In genomic region chr11:117538256-117538655, GRCh38 we compare ENCODE assay signal across 14 cellular contexts.
DNase-seq lines count a peak whose midpoint lies in the region; ATAC-seq and TF ChIP-seq lines count a peak whose summit lies in the region.
"Had no signal": no experiment of that assay in that cellular context is flagged by ENCODE, and none has a peak within 500 bp of the region (broad histone marks: within the 10 kb centered on the region; RNA-seq: fewer than 3 reads in every experiment).

No MANE protein-coding gene starts in this region.

- ATAC-seq in HG03135 (IDR thresholded peaks at IDR 0.05; ENCODE audit: unreplicated experiment) (no peak), GM21737 (IDR thresholded peaks at IDR 0.05; ENCODE audit: unreplicated experiment) (no peak), GM21390 (IDR thresholded peaks at IDR 0.05; ENCODE audit: unreplicated experiment) (no peak)

- no peaks in the 10 kb centered on the region for H3K9me2 ChIP-seq in hepatocyte (replicated peaks; ENCODE audit: insufficient read depth)

- 77% methylated on average over 7 of the region's 7 CpGs for WGBS in hepatocyte (ENCODE audit: low lambda C conversion rate, missing lambda C conversion rate)

- H2AFZ ChIP-seq in hepatocyte, result no peak overlapping the region
- H2AFZ ChIP-seq in osteoblast (ENCODE audit: low read length), result no peak overlapping the region

- no peaks in the 10 kb centered on the region for H3K9me3 ChIP-seq in hepatocyte (ENCODE audit: low read depth)
- H3K9me3 ChIP-seq in osteoblast (ENCODE audit: low read depth, low read length), result no peaks in the 10 kb centered on the region

- H3K4me1 ChIP-seq in hepatocyte (ENCODE audit: insufficient read depth), result peaks cover 3% of the 10 kb centered on the region
- no peaks in the 10 kb centered on the region for H3K4me1 ChIP-seq in osteoblast (ENCODE audit: insufficient read depth, low read length)

- TF ChIP-seq CTCF in hepatocyte (IDR thresholded peaks at IDR 0.05; ENCODE audit: poor library complexity), result no peak
- no peak for TF ChIP-seq CTCF in osteoblast (IDR thresholded peaks at IDR 0.05; ENCODE audit: extremely low read depth, low read depth, low read length)

- no peak overlapping the region for H3K4me2 ChIP-seq in hepatocyte
- H3K4me2 ChIP-seq in osteoblast (ENCODE audit: insufficient read depth, low read length), result no peak overlapping the region

- H3K27me3 ChIP-seq in hepatocyte, result no peaks in the 10 kb centered on the region
- peaks cover 4% of the 10 kb centered on the region for H3K27me3 ChIP-seq in osteoblast (ENCODE audit: insufficient read depth, low read length)

- no peak overlapping the region for H3K4me3 ChIP-seq in hepatocyte
- no peak overlapping the region for H3K4me3 ChIP-seq in osteoblast (ENCODE audit: insufficient read depth, low read length)

- H3K27ac ChIP-seq in hepatocyte, result peak overlapping the region; percentile 37
- H3K27ac ChIP-seq in osteoblast (ENCODE audit: low read depth, low read length), result no peak overlapping the region

- DNase-seq in NCI-H2227 (lab: John Stamatoyannopoulos, UW; ENCODE audit: unreplicated experiment), result peak; percentile 6
- DNase-seq in NCI-H2227 treated with DMSO at 0.1 percent for 48 hours (lab: John Stamatoyannopoulos, UW), result no peak
- no peak for DNase-seq in hepatocyte (ENCODE audit: low spot score)
- DNase-seq in osteoblast (ENCODE audit: insufficient read length, low spot score, missing footprints), result peak; percentile 30
- DNase-seq: 8988T; ACHN; Calu3; CD4-positive, alpha-beta T cell; DMS 273 treated with DMSO at 0.1 percent for 48 hours; GOT3; H9 had no signal

- H3K79me2 ChIP-seq in hepatocyte, result no peaks in the 10 kb centered on the region
- H3K79me2 ChIP-seq in osteoblast (ENCODE audit: insufficient read depth, low read length), result no peaks in the 10 kb centered on the region

- H3K36me3 ChIP-seq in hepatocyte (replicated peaks; ENCODE audit: insufficient read depth, low read depth) (no peaks in the 10 kb centered on the region), osteoblast (ENCODE audit: insufficient read depth, low read length) (no peaks in the 10 kb centered on the region)

- H4K20me1 ChIP-seq in hepatocyte (ENCODE audit: insufficient read depth, poor library complexity, severe bottlenecking) (no peaks in the 10 kb centered on the region), osteoblast (ENCODE audit: insufficient read depth, low read length) (no peaks in the 10 kb centered on the region)

Comparison
In these comparisons a context has a peak if more than half of its experiments do, and no peak if none do; other contexts are left out.
1. DNase-seq: peak in NCI-H2227 (single experiment) and osteoblast (single experiment); none in NCI-H2227 treated with DMSO at 0.1 percent for 48 hours (single experiment) and hepatocyte (single experiment).